Comparison of ENCODE assay signal across 10 cellular contexts in the genomic region with DNA sequence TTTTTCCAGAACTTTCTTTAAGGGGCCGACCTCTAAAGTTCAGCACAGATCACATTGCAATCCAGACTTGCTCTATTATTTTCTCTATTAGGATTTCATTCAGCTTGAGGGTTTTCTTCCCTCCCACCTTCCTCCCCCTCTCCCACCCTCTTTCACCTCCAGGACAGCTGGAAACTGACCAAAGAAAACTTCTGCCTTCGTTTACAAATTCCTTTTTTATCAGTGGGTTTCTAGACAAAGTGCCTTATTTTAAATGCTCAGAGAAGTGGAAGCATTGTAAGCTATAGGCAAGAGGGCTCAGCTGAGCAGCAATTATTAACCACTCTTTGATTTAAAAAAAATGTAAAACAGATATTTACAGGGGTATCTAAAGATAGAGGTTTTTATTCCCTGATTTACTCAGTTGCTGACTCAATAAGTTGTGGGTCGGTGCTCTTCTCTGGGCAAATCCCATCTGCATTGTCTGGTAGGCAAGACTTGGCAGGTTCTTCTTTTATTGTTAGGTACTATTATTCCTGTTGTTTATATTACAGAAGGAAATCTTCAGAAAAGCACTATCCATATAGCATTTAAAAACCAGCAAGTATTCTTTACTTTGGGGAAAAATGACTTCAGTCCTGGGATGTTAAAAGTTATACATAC.
DNase-seq lines count a peak whose midpoint lies in the region; ATAC-seq, FAIRE-seq and TF ChIP-seq lines count a peak whose summit lies in the region.
"Had no signal": no experiment of that assay in that cellular context is flagged by ENCODE, and none has a peak within 500 bp of the region (broad histone marks: within the 10 kb centered on the region; RNA-seq: fewer than 3 reads in every experiment).

No MANE protein-coding gene starts in this region.

- peak; percentile 78 for DNase-seq in EL
- peak; percentile 25 for DNase-seq in brain pericyte (ENCODE audit: low read depth, low spot score)
- DNase-seq in keratinocyte (ENCODE audit: low read depth, low spot score): no peak
- no peak for DNase-seq in left lobe of liver (ENCODE audit: low spot score)
- DNase-seq in stimulated activated CD4-positive, alpha-beta T cell treated with anti-CD3 and anti-CD28 coated beads, Interleukin-4, amount 100 ng/mL, for 1 hour: no peak
- no peak for DNase-seq in HEK293T (ENCODE audit: extremely low spot score)
- DNase-seq: DMS153, KG1 had no signal

- no peaks in the 10 kb centered on the region for H3K36me3 ChIP-seq in keratinocyte (ENCODE audit: control insufficient read depth in 2 of 2, extremely low read depth in 1 of 2, insufficient read depth in 2 of 2, low read length in 2 of 2)
- H3K36me3 ChIP-seq in skeletal muscle satellite cell (ENCODE audit: insufficient read depth, low read length): peaks cover 16% of the 10 kb centered on the region

- no peak overlapping the region for H2AFZ ChIP-seq in keratinocyte (ENCODE audit: control insufficient read depth, low read length)

- H3K9ac ChIP-seq in keratinocyte (ENCODE audit: control insufficient read depth, extremely low read depth, insufficient read depth, low read length): no peak overlapping the region
- H3K9ac ChIP-seq in skeletal muscle satellite cell (ENCODE audit: low read depth, low read length): peak overlapping the region; percentile 93

- POLR2A ChIA-PET in HEK293T (lab: Yijun Ruan, JAX): no interaction called here

- no peak overlapping the region for H3K27ac ChIP-seq in keratinocyte (ENCODE audit: control insufficient read depth, insufficient read depth, low read length)

- H3K27me3 ChIP-seq in keratinocyte (ENCODE audit: control insufficient read depth, extremely low read depth, insufficient read depth, low read length) (no peaks in the 10 kb centered on the region), skeletal muscle satellite cell (ENCODE audit: control insufficient read depth, insufficient read depth, low read length) (no peaks in the 10 kb centered on the region)

- peak; percentile 81 for FAIRE-seq in keratinocyte (lab: Jason Lieb, UNC)

- no peaks in the 10 kb centered on the region for H3K79me2 ChIP-seq in keratinocyte (ENCODE audit: control insufficient read depth, insufficient read depth, low read length)

- H3K9me3 ChIP-seq in keratinocyte (ENCODE audit: control insufficient read depth, low read depth, low read length) (no peaks in the 10 kb centered on the region), skeletal muscle satellite cell (replicated peaks; ENCODE audit: low read length) (no peaks in the 10 kb centered on the region)

- TF ChIP-seq CTCF in keratinocyte (optimal IDR thresholded peaks at IDR 0.05 in 1 of 3, IDR thresholded peaks at IDR 0.05 in 1 of 3, conservative IDR thresholded peaks at IDR 0.05 in 1 of 3; ENCODE audit: extremely low read depth in 1 of 3, insufficient read depth in 2 of 3, low read length in 3 of 3): no peak

- H4K20me1 ChIP-seq in keratinocyte (ENCODE audit: control insufficient read depth, extremely low read depth, insufficient read depth, low read length): no peaks in the 10 kb centered on the region

- H3K9me1 ChIP-seq in keratinocyte (ENCODE audit: control insufficient read depth, extremely low read depth, insufficient read depth, low read length): no peaks in the 10 kb centered on the region

- CTCF ChIA-PET in HEK293T (lab: Yijun Ruan, JAX): no interaction called here

- H3K4me3 ChIP-seq in keratinocyte (ENCODE audit: control insufficient read depth in 2 of 3, extremely low read depth in 1 of 3, insufficient read depth in 2 of 3, low read depth in 1 of 3, low read length in 3 of 3) (no peak overlapping the region), skeletal muscle satellite cell (ENCODE audit: low read length) (peak overlapping the region; percentile 79)

- dilution Hi-C loops in keratinocyte (cut with MboI; ENCODE audit: extremely low pct_ligation_motif_present, low sequenced_read_pairs): no loop called here

- ATAC-seq in left lobe of liver (no peak), HG03520 (IDR thresholded peaks at IDR 0.05; ENCODE audit: unreplicated experiment) (no peak)

- H3K4me1 ChIP-seq in keratinocyte (ENCODE audit: control insufficient read depth, extremely low read depth, insufficient read depth, low read length) (peaks cover 47% of the 10 kb centered on the region), skeletal muscle satellite cell (ENCODE audit: control insufficient read depth, insufficient read depth, low read length) (peaks cover 34% of the 10 kb centered on the region)

- H3K4me2 ChIP-seq in keratinocyte (ENCODE audit: control insufficient read depth, extremely low read depth, insufficient read depth, low read depth, low read length) (peak overlapping the region; percentile 15), skeletal muscle satellite cell (ENCODE audit: low read length) (peak overlapping the region; percentile 78)

TF ChIP-seq in HEK293T, 16 proteins besides CTCF, POLR2A, EP300 and RAD21:
- TF ChIP-seq TARDBP (IDR thresholded peaks at IDR 0.05) (no peak), BHLHE40 (IDR thresholded peaks at IDR 0.05; ENCODE audit: borderline replicate concordance) (no peak), ELF4 (IDR thresholded peaks at IDR 0.05) (no peak), FOXA1 (IDR thresholded peaks at IDR 0.05) (no peak)

Comparison
In these comparisons a context has a peak if more than half of its experiments do, and no peak if none do; other contexts are left out.
1. DNase-seq: peak in EL (single experiment) and brain pericyte (single experiment); none in keratinocyte (single experiment), left lobe of liver (single experiment), stimulated activated CD4-positive, alpha-beta T cell treated with anti-CD3 and anti-CD28 coated beads, Interleukin-4, amount 100 ng/mL, for 1 hour (single experiment) and HEK293T (single experiment).